11 cellular contexts compared by ENCODE assay signal in genomic region chr10:128506423-128506822, GRCh38.
"Had no signal": no experiment of that assay in that cellular context is flagged by ENCODE, and none has a peak within 500 bp of the region (broad histone marks: within the 10 kb centered on the region; RNA-seq: fewer than 3 reads in every experiment).

No MANE protein-coding gene starts in this region.

- H3K4me3 ChIP-seq: GM23248, GM23338, HAP-1 had no signal

- H3K4me2 ChIP-seq: GM23338 had no signal

- ATAC-seq: GM23338, HCT116 had no signal

- H3K9me3 ChIP-seq: HAP-1 had no signal

- FAIRE-seq: H1, H54 had no signal

- H3K9ac ChIP-seq: GM23248 had no signal

- H2AFZ ChIP-seq: GM23248, GM23338 had no signal

- H3K27ac ChIP-seq: GM23248 had no signal

- DNase-seq: GM23248, GOT3, H7, H9, HCEC 1CT, HFFc6 had no signal

- H3K4me1 ChIP-seq: HAP-1 had no signal

- H3K36me3 ChIP-seq: HAP-1 had no signal
